Comparison of ENCODE assay signal across 8 cellular contexts in the genomic region with DNA sequence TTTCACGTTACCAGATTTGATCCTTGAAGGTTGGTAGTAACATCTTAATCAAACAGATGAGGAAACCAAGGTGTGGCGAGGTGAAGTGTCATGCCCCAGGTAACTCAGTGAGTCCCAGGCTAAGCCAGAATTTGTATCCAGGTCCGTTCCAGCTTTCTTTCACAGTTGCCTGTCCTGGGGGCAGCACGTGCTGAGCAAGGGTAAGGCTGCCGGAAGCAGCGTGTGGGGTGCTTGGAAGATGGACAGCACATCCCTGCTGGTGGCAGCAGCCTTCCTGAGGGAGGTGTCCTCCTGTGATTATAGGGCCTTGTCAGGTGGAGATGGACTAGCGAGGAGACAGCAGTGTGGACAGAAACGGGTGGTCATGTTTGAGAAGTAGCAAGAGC. TPM values are rescaled to one million over a fixed set of nuclear protein-coding genes. Genes with fewer than 3 reads are reported as not detected.
DNase-seq lines count a peak whose midpoint lies in the region; ATAC-seq, FAIRE-seq and TF ChIP-seq lines count a peak whose summit lies in the region.

No MANE protein-coding gene starts in this region.

- H3K4me2 ChIP-seq in skeletal muscle satellite cell (ENCODE audit: low read length), result peak overlapping the region; percentile 95

- TF ChIP-seq CTCF in VCaP (conservative IDR thresholded peaks at IDR 0.05) (no peak), foreskin fibroblast (IDR thresholded peaks at IDR 0.05; ENCODE audit: low read depth, low read length) (no peak)

- H3K27ac ChIP-seq in VCaP, result peak overlapping the region; percentile 96

- no peak for TF ChIP-seq POLR2A in GM12891 (IDR thresholded peaks at IDR 0.05; ENCODE audit: low read depth, low read length)

- peak overlapping the region; percentile 94 to 96 for H3K4me3 ChIP-seq in foreskin fibroblast (ENCODE audit: low read depth in 1 of 2, low read length in 2 of 2)
- peak overlapping the region; percentile 95 for H3K4me3 ChIP-seq in skeletal muscle satellite cell (ENCODE audit: low read length)

- peak overlapping the region; percentile 98 for H3K9ac ChIP-seq in skeletal muscle satellite cell (ENCODE audit: low read depth, low read length)

- peak; percentile 35 for FAIRE-seq in GM12891 (lab: Jason Lieb, UNC)

- peaks cover 2% of the 10 kb centered on the region for H3K36me3 ChIP-seq in skeletal muscle satellite cell (ENCODE audit: insufficient read depth, low read length)

- ATAC-seq in HG02970 (IDR thresholded peaks at IDR 0.05; ENCODE audit: low FRiP score, unreplicated experiment) (no peak), HG02840 (IDR thresholded peaks at IDR 0.05; ENCODE audit: low FRiP score, unreplicated experiment) (no peak)

- H3K27me3 ChIP-seq in skeletal muscle satellite cell (ENCODE audit: control insufficient read depth, insufficient read depth, low read length), result no peaks in the 10 kb centered on the region

- DNase-seq in GM12891 (ENCODE audit: insufficient read length, low spot score), result no peak
- DNase-seq in foreskin fibroblast, result peak in 1 of 2 donors; percentile 45
- no peak for DNase-seq in occipital lobe (lab: John Stamatoyannopoulos, UW)
- DNase-seq in DMS114 treated with DMSO at 0.1 percent for 48 hours (lab: John Stamatoyannopoulos, UW; ENCODE audit: unreplicated experiment), result no peak

- H3K9me3 ChIP-seq in skeletal muscle satellite cell (replicated peaks; ENCODE audit: low read length), result no peaks in the 10 kb centered on the region

- peaks cover 77% of the 10 kb centered on the region for H3K4me1 ChIP-seq in skeletal muscle satellite cell (ENCODE audit: control insufficient read depth, insufficient read depth, low read length)

TF ChIP-seq in GM12891, 5 proteins besides CTCF, POLR2A, EP300 and RAD21:
- TF ChIP-seq POU2F2 (IDR thresholded peaks at IDR 0.05; ENCODE audit: low read depth, low read length) (no peak), SPI1 (IDR thresholded peaks at IDR 0.05; ENCODE audit: low read depth, low read length) (no peak), TAF1 (IDR thresholded peaks at IDR 0.05; ENCODE audit: low read depth, low read length) (no peak), POLR2AphosphoS5 (IDR thresholded peaks at IDR 0.05; ENCODE audit: low read depth, low read length) (no peak), PAX5 (IDR thresholded peaks at IDR 0.05; ENCODE audit: insufficient read depth, low read length, severe bottlenecking) (no peak)

RNA-seq across cellular contexts. Expression of gene TRIOBP, which starts 50.9 kb away (rescaled TPM):
- 11.1 TPM for polyA plus RNA-seq in GM12891 (2012; ENCODE audit: low read depth, missing spikeins)
- 186 and 191 TPM in 2 replicates for total RNA-seq in skeletal muscle satellite cell (2012; rRNA removed)
- total RNA-seq in occipital lobe, result 13.4 TPM
